1 cellular context compared by ENCODE assay signal in the genomic region with DNA sequence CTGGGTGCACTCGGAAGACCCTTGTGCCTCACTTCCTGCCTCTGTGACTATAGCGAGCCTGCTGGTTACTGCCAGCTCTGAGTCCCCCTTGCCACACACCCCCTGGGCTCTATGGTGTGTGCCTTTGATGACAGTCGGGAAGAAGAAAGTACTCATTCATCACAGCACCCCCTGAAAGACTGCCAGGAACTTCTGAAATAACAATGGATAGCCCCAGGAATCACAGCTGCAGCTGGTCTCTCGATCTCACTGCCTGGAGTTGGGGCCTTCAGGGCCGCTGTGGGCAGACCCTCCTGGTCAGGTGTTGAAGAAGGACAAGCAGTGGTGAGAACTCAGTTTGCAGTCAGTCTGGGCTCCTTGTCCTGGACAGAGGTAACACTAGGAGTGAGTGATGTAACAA.
TF ChIP-seq lines count a peak whose summit lies in the region.

No MANE protein-coding gene starts in this region.

TF ChIP-seq in GM23338, 12 proteins besides CTCF, POLR2A, EP300 and RAD21 (continued from another document):
- TF ChIP-seq, protein P1, sequence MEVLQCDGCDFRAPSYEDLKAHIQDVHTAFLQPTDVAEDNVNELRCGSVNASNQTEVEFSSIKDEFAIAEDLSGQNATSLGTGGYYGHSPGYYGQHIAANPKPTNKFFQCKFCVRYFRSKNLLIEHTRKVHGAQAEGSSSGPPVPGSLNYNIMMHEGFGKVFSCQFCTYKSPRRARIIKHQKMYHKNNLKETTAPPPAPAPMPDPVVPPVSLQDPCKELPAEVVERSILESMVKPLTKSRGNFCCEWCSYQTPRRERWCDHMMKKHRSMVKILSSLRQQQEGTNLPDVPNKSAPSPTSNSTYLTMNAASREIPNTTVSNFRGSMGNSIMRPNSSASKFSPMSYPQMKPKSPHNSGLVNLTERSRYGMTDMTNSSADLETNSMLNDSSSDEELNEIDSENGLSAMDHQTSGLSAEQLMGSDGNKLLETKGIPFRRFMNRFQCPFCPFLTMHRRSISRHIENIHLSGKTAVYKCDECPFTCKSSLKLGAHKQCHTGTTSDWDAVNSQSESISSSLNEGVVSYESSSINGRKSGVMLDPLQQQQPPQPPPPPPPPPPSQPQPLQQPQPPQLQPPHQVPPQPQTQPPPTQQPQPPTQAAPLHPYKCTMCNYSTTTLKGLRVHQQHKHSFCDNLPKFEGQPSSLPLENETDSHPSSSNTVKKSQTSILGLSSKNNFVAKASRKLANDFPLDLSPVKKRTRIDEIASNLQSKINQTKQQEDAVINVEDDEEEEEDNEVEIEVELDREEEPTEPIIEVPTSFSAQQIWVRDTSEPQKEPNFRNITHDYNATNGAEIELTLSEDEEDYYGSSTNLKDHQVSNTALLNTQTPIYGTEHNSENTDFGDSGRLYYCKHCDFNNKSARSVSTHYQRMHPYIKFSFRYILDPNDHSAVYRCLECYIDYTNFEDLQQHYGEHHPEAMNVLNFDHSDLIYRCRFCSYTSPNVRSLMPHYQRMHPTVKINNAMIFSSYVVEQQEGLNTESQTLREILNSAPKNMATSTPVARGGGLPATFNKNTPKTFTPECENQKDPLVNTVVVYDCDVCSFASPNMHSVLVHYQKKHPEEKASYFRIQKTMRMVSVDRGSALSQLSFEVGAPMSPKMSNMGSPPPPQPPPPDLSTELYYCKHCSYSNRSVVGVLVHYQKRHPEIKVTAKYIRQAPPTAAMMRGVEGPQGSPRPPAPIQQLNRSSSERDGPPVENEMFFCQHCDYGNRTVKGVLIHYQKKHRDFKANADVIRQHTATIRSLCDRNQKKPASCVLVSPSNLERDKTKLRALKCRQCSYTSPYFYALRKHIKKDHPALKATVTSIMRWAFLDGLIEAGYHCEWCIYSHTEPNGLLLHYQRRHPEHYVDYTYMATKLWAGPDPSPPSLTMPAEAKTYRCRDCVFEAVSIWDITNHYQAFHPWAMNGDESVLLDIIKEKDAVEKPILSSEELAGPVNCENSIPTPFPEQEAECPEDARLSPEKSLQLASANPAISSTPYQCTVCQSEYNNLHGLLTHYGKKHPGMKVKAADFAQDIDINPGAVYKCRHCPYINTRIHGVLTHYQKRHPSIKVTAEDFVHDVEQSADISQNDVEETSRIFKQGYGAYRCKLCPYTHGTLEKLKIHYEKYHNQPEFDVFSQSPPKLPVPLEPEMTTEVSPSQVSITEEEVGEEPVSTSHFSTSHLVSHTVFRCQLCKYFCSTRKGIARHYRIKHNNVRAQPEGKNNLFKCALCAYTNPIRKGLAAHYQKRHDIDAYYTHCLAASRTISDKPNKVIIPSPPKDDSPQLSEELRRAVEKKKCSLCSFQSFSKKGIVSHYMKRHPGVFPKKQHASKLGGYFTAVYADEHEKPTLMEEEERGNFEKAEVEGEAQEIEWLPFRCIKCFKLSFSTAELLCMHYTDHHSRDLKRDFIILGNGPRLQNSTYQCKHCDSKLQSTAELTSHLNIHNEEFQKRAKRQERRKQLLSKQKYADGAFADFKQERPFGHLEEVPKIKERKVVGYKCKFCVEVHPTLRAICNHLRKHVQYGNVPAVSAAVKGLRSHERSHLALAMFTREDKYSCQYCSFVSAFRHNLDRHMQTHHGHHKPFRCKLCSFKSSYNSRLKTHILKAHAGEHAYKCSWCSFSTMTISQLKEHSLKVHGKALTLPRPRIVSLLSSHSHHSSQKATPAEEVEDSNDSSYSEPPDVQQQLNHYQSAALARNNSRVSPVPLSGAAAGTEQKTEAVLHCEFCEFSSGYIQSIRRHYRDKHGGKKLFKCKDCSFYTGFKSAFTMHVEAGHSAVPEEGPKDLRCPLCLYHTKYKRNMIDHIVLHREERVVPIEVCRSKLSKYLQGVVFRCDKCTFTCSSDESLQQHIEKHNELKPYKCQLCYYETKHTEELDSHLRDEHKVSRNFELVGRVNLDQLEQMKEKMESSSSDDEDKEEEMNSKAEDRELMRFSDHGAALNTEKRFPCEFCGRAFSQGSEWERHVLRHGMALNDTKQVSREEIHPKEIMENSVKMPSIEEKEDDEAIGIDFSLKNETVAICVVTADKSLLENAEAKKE (CRISPR knock-in tag; IDR thresholded peaks at IDR 0.05) = no peak
- TF ChIP-seq STAT1 (IDR thresholded peaks at IDR 0.05; ENCODE audit: unreplicated experiment) (no peak), POLR2AphosphoS5 (IDR thresholded peaks at IDR 0.05; ENCODE audit: low read depth) (no peak), CREB1 (CRISPR knock-in tag; IDR thresholded peaks at IDR 0.05; ENCODE audit: low read depth) (no peak), ZNF331 (CRISPR knock-in tag; IDR thresholded peaks at IDR 0.05; ENCODE audit: low read depth) (no peak), JUNB (IDR thresholded peaks at IDR 0.05; ENCODE audit: unreplicated experiment) (no peak), NANOG (IDR thresholded peaks at IDR 0.05; ENCODE audit: borderline replicate concordance) (no peak)
- TF ChIP-seq, protein P2, sequence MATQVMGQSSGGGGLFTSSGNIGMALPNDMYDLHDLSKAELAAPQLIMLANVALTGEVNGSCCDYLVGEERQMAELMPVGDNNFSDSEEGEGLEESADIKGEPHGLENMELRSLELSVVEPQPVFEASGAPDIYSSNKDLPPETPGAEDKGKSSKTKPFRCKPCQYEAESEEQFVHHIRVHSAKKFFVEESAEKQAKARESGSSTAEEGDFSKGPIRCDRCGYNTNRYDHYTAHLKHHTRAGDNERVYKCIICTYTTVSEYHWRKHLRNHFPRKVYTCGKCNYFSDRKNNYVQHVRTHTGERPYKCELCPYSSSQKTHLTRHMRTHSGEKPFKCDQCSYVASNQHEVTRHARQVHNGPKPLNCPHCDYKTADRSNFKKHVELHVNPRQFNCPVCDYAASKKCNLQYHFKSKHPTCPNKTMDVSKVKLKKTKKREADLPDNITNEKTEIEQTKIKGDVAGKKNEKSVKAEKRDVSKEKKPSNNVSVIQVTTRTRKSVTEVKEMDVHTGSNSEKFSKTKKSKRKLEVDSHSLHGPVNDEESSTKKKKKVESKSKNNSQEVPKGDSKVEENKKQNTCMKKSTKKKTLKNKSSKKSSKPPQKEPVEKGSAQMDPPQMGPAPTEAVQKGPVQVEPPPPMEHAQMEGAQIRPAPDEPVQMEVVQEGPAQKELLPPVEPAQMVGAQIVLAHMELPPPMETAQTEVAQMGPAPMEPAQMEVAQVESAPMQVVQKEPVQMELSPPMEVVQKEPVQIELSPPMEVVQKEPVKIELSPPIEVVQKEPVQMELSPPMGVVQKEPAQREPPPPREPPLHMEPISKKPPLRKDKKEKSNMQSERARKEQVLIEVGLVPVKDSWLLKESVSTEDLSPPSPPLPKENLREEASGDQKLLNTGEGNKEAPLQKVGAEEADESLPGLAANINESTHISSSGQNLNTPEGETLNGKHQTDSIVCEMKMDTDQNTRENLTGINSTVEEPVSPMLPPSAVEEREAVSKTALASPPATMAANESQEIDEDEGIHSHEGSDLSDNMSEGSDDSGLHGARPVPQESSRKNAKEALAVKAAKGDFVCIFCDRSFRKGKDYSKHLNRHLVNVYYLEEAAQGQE (IDR thresholded peaks at IDR 0.05; ENCODE audit: unreplicated experiment) = no peak
- TF ChIP-seq, protein P3, sequence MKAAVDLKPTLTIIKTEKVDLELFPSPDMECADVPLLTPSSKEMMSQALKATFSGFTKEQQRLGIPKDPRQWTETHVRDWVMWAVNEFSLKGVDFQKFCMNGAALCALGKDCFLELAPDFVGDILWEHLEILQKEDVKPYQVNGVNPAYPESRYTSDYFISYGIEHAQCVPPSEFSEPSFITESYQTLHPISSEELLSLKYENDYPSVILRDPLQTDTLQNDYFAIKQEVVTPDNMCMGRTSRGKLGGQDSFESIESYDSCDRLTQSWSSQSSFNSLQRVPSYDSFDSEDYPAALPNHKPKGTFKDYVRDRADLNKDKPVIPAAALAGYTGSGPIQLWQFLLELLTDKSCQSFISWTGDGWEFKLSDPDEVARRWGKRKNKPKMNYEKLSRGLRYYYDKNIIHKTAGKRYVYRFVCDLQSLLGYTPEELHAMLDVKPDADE (IDR thresholded peaks at IDR 0.05) = no peak
